In the genomic region with DNA sequence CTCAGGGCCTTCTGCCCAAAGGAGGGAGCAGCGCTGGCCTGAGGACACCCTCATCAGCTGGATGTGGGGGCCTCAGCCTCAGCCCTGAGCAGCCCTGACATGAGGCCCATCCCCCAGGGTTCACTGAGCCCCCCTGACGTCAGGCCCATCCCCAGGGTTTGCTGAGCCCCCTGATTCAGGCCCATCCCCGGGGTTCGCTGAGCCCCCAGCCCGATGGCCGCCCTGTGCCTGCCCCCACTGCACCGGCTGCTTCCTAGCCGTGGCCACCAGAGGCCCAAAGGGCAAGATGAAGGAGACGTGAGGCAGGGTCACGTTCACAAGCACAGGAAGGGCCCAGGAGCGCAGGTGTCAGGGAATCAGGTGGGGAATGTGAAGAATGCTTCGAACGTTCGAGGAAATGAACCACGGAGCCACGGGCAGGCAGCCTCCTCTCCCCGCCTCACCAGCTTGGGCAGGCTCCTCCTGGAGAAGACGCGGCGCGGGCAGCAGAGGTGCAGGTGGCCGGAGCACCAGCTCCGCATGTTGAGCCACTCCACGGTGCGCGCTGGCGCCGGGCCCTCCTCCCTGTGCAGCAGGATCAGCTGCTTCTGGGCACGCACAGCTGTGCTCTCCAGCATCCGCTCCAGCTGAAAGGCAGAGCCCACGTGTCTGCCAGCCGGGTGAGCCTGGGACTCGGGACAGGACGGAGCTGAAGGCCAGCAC, we compare ENCODE assay signal across 19 cellular contexts. TPM values are rescaled to one million over a fixed set of nuclear protein-coding genes. Genes with fewer than 3 reads are reported as not detected.
DNase-seq lines count a peak whose midpoint lies in the region; ATAC-seq, FAIRE-seq and TF ChIP-seq lines count a peak whose summit lies in the region.
"Had no signal": no experiment of that assay in that cellular context is flagged by ENCODE, and none has a peak within 500 bp of the region (broad histone marks: within the 10 kb centered on the region; RNA-seq: fewer than 3 reads in every experiment).

No MANE protein-coding gene starts in this region.

- H3K36me3 Mint-ChIP-seq in H9 (ENCODE audit: insufficient read depth in 1 of 3, low read depth in 3 of 3) = peaks cover 0 to 12% (median 6%) of the 10 kb centered on the region in 3 experiments; a peak in 4 of 7 replicates
- peaks cover 12% of the 10 kb centered on the region for H3K36me3 Mint-ChIP-seq in WTC11
- no peaks in the 10 kb centered on the region for H3K36me3 Mint-ChIP-seq in T-helper 2 cell treated with Interferon-gamma antibody and Interleukin-4, amounts not matched to agents 5 μg/mL and 100 μg/mL, for 36 hours (ENCODE audit: low read depth)

- H3K4ac ChIP-seq in H9 (ENCODE audit: low read depth, low read length) = no peak overlapping the region

- H3K18ac ChIP-seq in H9 (ENCODE audit: insufficient read length, low read depth, low read length) = no peak overlapping the region

- H3K9me3 Mint-ChIP-seq in H9 = peaks cover 17% of the 10 kb centered on the region in 2 experiments
- peaks cover 17% of the 10 kb centered on the region for H3K9me3 Mint-ChIP-seq in WTC11
- H3K9me3 Mint-ChIP-seq in T-helper 2 cell treated with Interferon-gamma antibody and Interleukin-4, amounts not matched to agents 5 μg/mL and 100 μg/mL, for 36 hours = peaks cover 16% of the 10 kb centered on the region

- FAIRE-seq in small intestine (lab: Jason Lieb, UNC) = no peak

- H2AK5ac ChIP-seq in H9 (ENCODE audit: insufficient read length, low read length) = no peak overlapping the region

- H2BK120ac ChIP-seq in H9 (ENCODE audit: low read depth, low read length, poor library complexity, severe bottlenecking) = no peak overlapping the region

- no peak overlapping the region for H4K91ac ChIP-seq in H9 (ENCODE audit: insufficient read length, low read depth, low read length)

- intact Hi-C loops in lower lobe of right lung (cut with DNase I) = no loop called here

- H4K8ac ChIP-seq in H9 (replicated peaks; ENCODE audit: insufficient read length, low read depth, low read length) = no peak overlapping the region

- H3K27me3 ChIP-seq in H9 (ENCODE audit: insufficient read depth, low read length) (no peaks in the 10 kb centered on the region), lower lobe of right lung (ENCODE audit: low read depth) (no peaks in the 10 kb centered on the region), small intestine (ENCODE audit: control insufficient read depth in 2 of 2, insufficient read depth in 2 of 2, low read length in 2 of 2) (no peaks in the 10 kb centered on the region)
- H3K27me3 ChIP-seq: ovary, stomach had no signal

- H3K23me2 ChIP-seq in H9 (ENCODE audit: insufficient read length, low read depth, low read length, poor library complexity, severe bottlenecking) = no peaks in the 10 kb centered on the region

- H3K4me1 Mint-ChIP-seq in H9 = peaks cover 4 to 5% of the 10 kb centered on the region in 2 experiments; a peak in 3 of 4 replicates
- H3K4me1 Mint-ChIP-seq in WTC11 = 0 out of 2 replicates have a peak, but pooled peaks cover 4% of the 10 kb centered on the region
- H3K4me1 Mint-ChIP-seq in T-helper 2 cell treated with Interferon-gamma antibody and Interleukin-4, amounts not matched to agents 5 μg/mL and 100 μg/mL, for 36 hours (ENCODE audit: low read depth) = peaks cover 7% of the 10 kb centered on the region
- H3K4me1 Mint-ChIP-seq: activated B cell treated with CpG ODN at 0.5 μM for 24 hours had no signal

- no peaks in the 10 kb centered on the region for H4K20me1 ChIP-seq in H9 (ENCODE audit: control insufficient read depth, insufficient read depth, insufficient read length)

- no peak overlapping the region for H4K5ac ChIP-seq in H9 (ENCODE audit: insufficient read length, low read depth, low read length)

- peak overlapping the region in 1 of 3 experiments; percentile 3; a peak in 1 of 7 replicates for H3K27ac Mint-ChIP-seq in H9
- no peak overlapping the region for H3K27ac Mint-ChIP-seq in WTC11
- H3K27ac Mint-ChIP-seq in T-helper 2 cell treated with Interferon-gamma antibody and Interleukin-4, amounts not matched to agents 5 μg/mL and 100 μg/mL, for 36 hours = no peak overlapping the region
- H3K27ac Mint-ChIP-seq: activated B cell treated with CpG ODN at 0.5 μM for 24 hours had no signal

- CTCF ChIA-PET in WTC11 (lab: Charles Lee) = interaction anchor here (1.2 to 1.6 kb wide), 2 partner anchors 56 to 73 kb away, joined by 4 to 5 read pairs; a partner anchor contains a TSS

- H3K14ac ChIP-seq in H9 (ENCODE audit: insufficient read depth, low read length) = peak overlapping the region; percentile 52; the same call in 1 of the 2 replicates

- H3K4me3 ChIP-seq in lower lobe of right lung = no peak overlapping the region
- H3K4me3 ChIP-seq in small intestine (ENCODE audit: low read depth in 1 of 2, low read length in 2 of 2) = no peak overlapping the region
- H3K4me3 ChIP-seq: ovary, stomach had no signal

- no peak overlapping the region for H2BK12ac ChIP-seq in H9 (ENCODE audit: insufficient read length, low read depth, low read length)

- H3K4me1 ChIP-seq in H9 (ENCODE audit: insufficient read depth, low read length) = no peaks in the 10 kb centered on the region
- peaks cover 5% of the 10 kb centered on the region for H3K4me1 ChIP-seq in lower lobe of right lung
- no peaks in the 10 kb centered on the region for H3K4me1 ChIP-seq in small intestine (ENCODE audit: control insufficient read depth in 2 of 2, insufficient read depth in 1 of 2, low read depth in 1 of 2, low read length in 1 of 2)

- H3K27me3 Mint-ChIP-seq in H9 (ENCODE audit: low read depth) (peaks cover 16% of the 10 kb centered on the region), WTC11 (ENCODE audit: low read depth) (peaks cover 3% of the 10 kb centered on the region; the same call in 1 of the 2 replicates)
- no peaks in the 10 kb centered on the region for H3K27me3 Mint-ChIP-seq in T-helper 2 cell treated with Interferon-gamma antibody and Interleukin-4, amounts not matched to agents 5 μg/mL and 100 μg/mL, for 36 hours (ENCODE audit: low read depth)
- H3K27me3 Mint-ChIP-seq: activated B cell treated with CpG ODN at 0.5 μM for 24 hours had no signal

- WGBS in H9 (ENCODE audit: extremely low coverage, insufficient read length, low lambda C conversion rate) = no CpG with 5 or more reads among the region's 34 CpGs
- WGBS in small intestine, 3 donors = 77 to 86% (median 85%) methylated on average over 28 to 34 of the region's 34 CpGs

- H3K36me3 ChIP-seq in lower lobe of right lung (no peaks in the 10 kb centered on the region), small intestine (ENCODE audit: control insufficient read depth in 2 of 2, insufficient read depth in 2 of 2, low read length in 2 of 2) (no peaks in the 10 kb centered on the region)
- H3K36me3 ChIP-seq: ovary had no signal

- no peak overlapping the region for H3K4me2 ChIP-seq in H9 (ENCODE audit: insufficient read depth, insufficient read length, low read length)

- ATAC-seq in WTC11 (0 out of 2 replicates have a peak, but pooled peaks have one; percentile 28), lower lobe of right lung (peak; percentile 13 to 30), GM21717 (IDR thresholded peaks at IDR 0.05; ENCODE audit: unreplicated experiment) (no peak), HG03457 (IDR thresholded peaks at IDR 0.05; ENCODE audit: unreplicated experiment) (no peak)
- ATAC-seq: activated T-cell treated with anti-CD3 and anti-CD28 coated beads, Interleukin-2, amount 50 U/mL, for 4 hours had no signal

- H3K4me3 Mint-ChIP-seq in H9 (no peak overlapping the region), WTC11 (no peak overlapping the region)
- no peak overlapping the region for H3K4me3 Mint-ChIP-seq in T-helper 2 cell treated with Interferon-gamma antibody and Interleukin-4, amounts not matched to agents 5 μg/mL and 100 μg/mL, for 36 hours
- H3K4me3 Mint-ChIP-seq: activated B cell treated with CpG ODN at 0.5 μM for 24 hours; activated T-cell treated with anti-CD3 and anti-CD28 coated beads, Interleukin-2, amount 50 U/mL, for 4 hours had no signal

- H3K9ac ChIP-seq in H9 (ENCODE audit: extremely low read depth, insufficient read length, low read length) = no peak overlapping the region

- H3T11ph ChIP-seq in H9 (ENCODE audit: low read length) = no peak overlapping the region

- H3K56ac ChIP-seq in H9 (ENCODE audit: insufficient read length, low read depth, low read length) = no peak overlapping the region

- no peak overlapping the region for H2AFZ ChIP-seq in H9 (ENCODE audit: low read length)

- H3K9me3 ChIP-seq in H9 (ENCODE audit: control insufficient read depth, low read depth, low read length) (peaks cover 3% of the 10 kb centered on the region), lower lobe of right lung (peaks cover 17% of the 10 kb centered on the region), small intestine (ENCODE audit: control insufficient read depth, low read depth) (no peaks in the 10 kb centered on the region)
- H3K9me3 ChIP-seq: ovary had no signal

- POLR2A ChIA-PET in WTC11 (lab: Charles Lee) = no interaction called here

- H2BK5ac ChIP-seq in H9 (ENCODE audit: insufficient read length, low read length) = no peak overlapping the region

- H3K27ac ChIP-seq in H9 (ENCODE audit: insufficient read length, low read depth, low read length) (no peak overlapping the region), lower lobe of right lung (no peak overlapping the region), small intestine (ENCODE audit: low read depth in 1 of 2, low read length in 1 of 2) (no peak overlapping the region)
- H3K27ac ChIP-seq: ovary, stomach had no signal

- H2BK20ac ChIP-seq in H9 (ENCODE audit: low read depth, low read length, poor library complexity, severe bottlenecking) = no peak overlapping the region

- H3K23ac ChIP-seq in H9 (ENCODE audit: insufficient read length, low read depth, low read length) = no peak overlapping the region

- peak; percentile 39 for DNase-seq in AG08395 (ENCODE audit: low spot score)
- peak; percentile 67 for DNase-seq in H9
- no peak for DNase-seq in WTC11 (ENCODE audit: low spot score)
- DNase-seq in lower lobe of right lung = no peak
- DNase-seq in small intestine = no peak
- no peak for DNase-seq in T-helper 2 cell treated with Interferon-gamma antibody and Interleukin-4, amounts not matched to agents 5 μg/mL and 100 μg/mL, for 36 hours (ENCODE audit: low spot score)
- DNase-seq: activated B cell treated with CpG ODN at 0.5 μM for 24 hours; activated T-cell treated with anti-CD3 and anti-CD28 coated beads, Interleukin-2, amount 50 U/mL, for 4 hours; AML-193; effector CD8-positive, alpha-beta T cell; GDM1; SIG-M5; stimulated activated CD4-positive, alpha-beta T cell treated with anti-CD3 and anti-CD28 coated beads, Interleukin-4, amount 100 ng/mL, for 4 hours; stomach had no signal

- no peak for TF ChIP-seq CTCF in H9 (conservative IDR thresholded peaks at IDR 0.05)
- TF ChIP-seq CTCF in WTC11 (IDR thresholded peaks at IDR 0.05) = no peak
- TF ChIP-seq CTCF in lower lobe of right lung (IDR thresholded peaks at IDR 0.05) = no peak

- no peak overlapping the region for H2BK15ac ChIP-seq in H9 (ENCODE audit: low read depth, low read length)

- H3K79me1 ChIP-seq in H9 (ENCODE audit: insufficient read depth, low read depth, low read length, poor library complexity, severe bottlenecking) = no peaks in the 10 kb centered on the region

- H3K79me2 ChIP-seq in H9 (ENCODE audit: insufficient read depth, low read length) = no peaks in the 10 kb centered on the region

RNA-seq across cellular contexts. Expression of a gene that starts 19.6 kb away (rescaled TPM):
- total RNA-seq in H9 (2021) (46.3 and 51.0 TPM in 2 replicates), WTC11 (2021) (61.6 to 63.7 TPM (median 61.9 TPM) in 3 replicates), lower lobe of right lung (20.7 TPM)
- polyA plus RNA-seq in small intestine = 10 to 100 TPM; 34.0 to 76.9 (median 57.3) TPM

RNA-seq across cellular contexts. Expression of a gene that starts 37.6 kb away (rescaled TPM):
- total RNA-seq in H9 (2021) (0.77 and 0.90 TPM in 2 replicates), WTC11 (2021) (2.0 to 2.5 TPM (median 2.3 TPM) in 3 replicates), lower lobe of right lung (0.15 TPM)
- polyA plus RNA-seq in small intestine = 10 to 100 TPM; 15.9 to 85.4 (median 62.8) TPM
- total RNA-seq: activated B cell treated with CpG ODN at 0.5 μM for 24 hours; activated T-cell treated with anti-CD3 and anti-CD28 coated beads, Interleukin-2, amount 50 U/mL, for 4 hours; lower leg skin; NCI-H460 had no signal

RNA-seq across cellular contexts. Expression of a gene that starts 55.6 kb away (rescaled TPM):
- 1.8 and 2.0 TPM in 2 replicates for total RNA-seq in H9 (2021)
- total RNA-seq in WTC11 (2021) = 2.9 to 5.9 TPM (median 4.8 TPM) in 3 replicates
- total RNA-seq in lower lobe of right lung = 6.9 TPM
- 10 to 100 TPM in 2 of 3 donors, 1 to 10 TPM in 1; 8.0 to 38.0 (median 24.9) TPM for polyA plus RNA-seq in small intestine

RNA-seq across cellular contexts. Expression of a gene that starts 55.8 kb away (rescaled TPM):
- total RNA-seq in H9 (2021) (13.5 and 15.3 TPM in 2 replicates), WTC11 (2021) (20.4 to 23.1 TPM (median 21.2 TPM) in 3 replicates), lower lobe of right lung (25.2 TPM)
- polyA plus RNA-seq in small intestine = 10 to 100 TPM; 15.0 to 36.2 (median 28.6) TPM

Comparison
In these comparisons a context has a peak if more than half of its experiments do, and no peak if none do; other contexts are left out.
1. DNase-seq: peak in AG08395 (single experiment) and H9 (single experiment); none in WTC11 (single experiment), lower lobe of right lung (single experiment), small intestine (single experiment) and T-helper 2 cell treated with Interferon-gamma antibody and Interleukin-4, amounts not matched to agents 5 μg/mL and 100 μg/mL, for 36 hours (single experiment).
2. ATAC-seq: peak in WTC11 (single experiment) and lower lobe of right lung (2 of 2); none in GM21717 (single experiment) and HG03457 (single experiment).